Comparison of ENCODE assay signal across 15 cellular contexts in genomic region chr1:19028110-19028509, GRCh38.
DNase-seq lines count a peak whose midpoint lies in the region; ATAC-seq, FAIRE-seq and TF ChIP-seq lines count a peak whose summit lies in the region.
"Had no signal": no experiment of that assay in that cellular context is flagged by ENCODE, and none has a peak within 500 bp of the region (broad histone marks: within the 10 kb centered on the region; RNA-seq: fewer than 3 reads in every experiment).

No MANE protein-coding gene starts in this region.

- no TSS peak for BruUV-seq in K562 (replicated peaks; lab: Mats Ljungman, UMichigan)

- no peak for TF ChIP-seq CTCF in K562 (IDR thresholded peaks at IDR 0.05 in 2 of 3, conservative IDR thresholded peaks at IDR 0.05 in 1 of 3; ENCODE audit: insufficient read depth in 2 of 3, low read depth in 1 of 3, low read length in 3 of 3)
- no peak for TF ChIP-seq CTCF in lower lobe of right lung (IDR thresholded peaks at IDR 0.05)

- in situ Hi-C loops in K562 (cut with MboI): no loop called here

- no peaks in the 10 kb centered on the region for H3K4me1 Mint-ChIP-seq in activated T-helper 1 cell treated with anti-CD3 and anti-CD28 coated beads, Interleukin-12 subunit alpha, Interleukin-12 subunit beta, Interleukin-2, Interleukin-4 antibody, amounts not matched to agents 30 ng/mL and 10 ng/mL and 1 ng/mL, durations not matched to agents 14 hours and 24 hours and 36 hours (ENCODE audit: low read depth)

- no peak for TF ChIP-seq RAD21 in K562 (CRISPR knock-in tag; conservative IDR thresholded peaks at IDR 0.05 in 1 of 2, IDR thresholded peaks at IDR 0.05 in 1 of 2)

- no peaks in the 10 kb centered on the region for H3K36me3 ChIP-seq in K562 (ENCODE audit: control insufficient read depth, insufficient read depth, low read length)
- no peaks in the 10 kb centered on the region for H3K36me3 ChIP-seq in neuron (ENCODE audit: insufficient read depth, low read length)
- no peaks in the 10 kb centered on the region for H3K36me3 ChIP-seq in lower lobe of right lung
- no peaks in the 10 kb centered on the region for H3K36me3 ChIP-seq in aorta (ENCODE audit: control insufficient read depth in 1 of 2, insufficient read depth in 2 of 2, low read length in 1 of 2)
- H3K36me3 ChIP-seq: brain microvascular endothelial cell had no signal

- TF ChIP-seq EP300 in K562 (IDR thresholded peaks at IDR 0.05; ENCODE audit: low read length): no peak

- no peak for TF ChIP-seq POLR2A in K562 (conservative IDR thresholded peaks at IDR 0.05)

- intact Hi-C loops in K562 (cut with micrococcal nuclease) (no loop called here), lower lobe of right lung (cut with DNase I) (no loop called here), aorta (cut with DNase I) (no loop called here)
- intact Hi-C loops in activated T-helper 1 cell treated with anti-CD3 and anti-CD28 coated beads, Interleukin-12 subunit alpha, Interleukin-12 subunit beta, Interleukin-2, Interleukin-4 antibody, amounts not matched to agents 30 ng/mL and 10 ng/mL and 1 ng/mL, durations not matched to agents 14 hours and 24 hours and 36 hours (cut with micrococcal nuclease): no loop called here

- CTCF ChIA-PET in K562 (lab: Yijun Ruan, JAX; ENCODE audit: low intra/inter-chr PET ratio): no interaction called here

- FAIRE-seq in K562 (lab: Jason Lieb, UNC): no peak
- FAIRE-seq: H54 had no signal

- WGBS in K562 (ENCODE audit: insufficient coverage, low coverage, missing lambda C conversion rate): under 1% methylated on average over 7 of the region's 7 CpGs
- WGBS in aorta, 2 donors: 32 to 36% methylated on average over 7 of the region's 7 CpGs

- peak; percentile 7 for DNase-seq in H4 (ENCODE audit: low spot score)
- peak; percentile 77 for DNase-seq in NCI-H2107 treated with DMSO at 0.1 percent for 48 hours (lab: John Stamatoyannopoulos, UW; ENCODE audit: unreplicated experiment)
- no peak for DNase-seq in K562 (ENCODE audit: extremely low read depth in 1 of 4, low spot score in 3 of 4)
- DNase-seq in activated T-helper 1 cell treated with anti-CD3 and anti-CD28 coated beads, Interleukin-12 subunit alpha, Interleukin-12 subunit beta, Interleukin-2, Interleukin-4 antibody, amounts not matched to agents 30 ng/mL and 10 ng/mL and 1 ng/mL, durations not matched to agents 14 hours and 24 hours and 36 hours (ENCODE audit: low spot score): no peak
- DNase-seq in lower lobe of right lung: no peak
- no peak for DNase-seq in aorta
- DNase-seq: activated CD4-positive, CD25-positive, alpha-beta regulatory T cell treated with anti-CD3 and anti-CD28 coated beads, Interleukin-2, amount 50 U/mL, for 72 hours; activated T-cell treated with anti-CD3 and anti-CD28 coated beads, Interleukin-2, amount 50 U/mL, for 72 hours; brain microvascular endothelial cell; CD4-positive, CD25-positive, alpha-beta regulatory T cell; NCI-H526; right cardiac atrium had no signal

- peaks cover 19% of the 10 kb centered on the region for H3K27me3 Mint-ChIP-seq in activated T-helper 1 cell treated with anti-CD3 and anti-CD28 coated beads, Interleukin-12 subunit alpha, Interleukin-12 subunit beta, Interleukin-2, Interleukin-4 antibody, amounts not matched to agents 30 ng/mL and 10 ng/mL and 1 ng/mL, durations not matched to agents 14 hours and 24 hours and 36 hours (ENCODE audit: insufficient read depth)

- H3K9me3 ChIP-seq in K562 (replicated peaks; ENCODE audit: control insufficient read depth, insufficient read depth, low read depth, low read length) (no peaks in the 10 kb centered on the region), neuron (ENCODE audit: low read length) (no peaks in the 10 kb centered on the region), lower lobe of right lung (no peaks in the 10 kb centered on the region), aorta (ENCODE audit: control insufficient read depth, low read length) (no peaks in the 10 kb centered on the region)

- no peaks in the 10 kb centered on the region; the same call in 1 of the 2 replicates for H4K20me1 ChIP-seq in K562 (replicated peaks; ENCODE audit: control insufficient read depth, insufficient read depth, low read length)

- H3K79me2 ChIP-seq in K562 (ENCODE audit: control insufficient read depth, insufficient read depth, low read length): no peaks in the 10 kb centered on the region

- H3K4me3 ChIP-seq in K562 (no peak overlapping the region), neuron (ENCODE audit: low read length) (no peak overlapping the region), lower lobe of right lung (no peak overlapping the region), aorta (ENCODE audit: low read length in 2 of 2) (no peak overlapping the region)

- no peak overlapping the region for H2AFZ ChIP-seq in K562 (ENCODE audit: low read depth, low read length)
- H2AFZ ChIP-seq in neuron (ENCODE audit: low read depth, low read length): peak overlapping the region; percentile 17

- no peak overlapping the region for H3K4me2 ChIP-seq in K562 (ENCODE audit: insufficient read depth, low read length)

- no peak overlapping the region for H3K4me3 Mint-ChIP-seq in activated T-helper 1 cell treated with anti-CD3 and anti-CD28 coated beads, Interleukin-12 subunit alpha, Interleukin-12 subunit beta, Interleukin-2, Interleukin-4 antibody, amounts not matched to agents 30 ng/mL and 10 ng/mL and 1 ng/mL, durations not matched to agents 14 hours and 24 hours and 36 hours
- H3K4me3 Mint-ChIP-seq: CD4-positive, CD25-positive, alpha-beta regulatory T cell had no signal

- H3K27me3 ChIP-seq in K562 (ENCODE audit: control insufficient read depth in 2 of 2, insufficient read depth in 2 of 2, low read length in 2 of 2) (peaks cover 31 to 40% of the 10 kb centered on the region in 2 experiments; a peak in 4 of 5 replicates), neuron (ENCODE audit: insufficient read depth, low read length) (no peaks in the 10 kb centered on the region), lower lobe of right lung (ENCODE audit: low read depth) (no peaks in the 10 kb centered on the region), aorta (ENCODE audit: control insufficient read depth in 1 of 2, insufficient read depth in 2 of 2, low read length in 1 of 2) (no peaks in the 10 kb centered on the region)
- H3K27me3 ChIP-seq: brain microvascular endothelial cell had no signal

- ATAC-seq in K562: peak; percentile 72
- ATAC-seq in HG02623 (IDR thresholded peaks at IDR 0.05; ENCODE audit: unreplicated experiment): no peak
- ATAC-seq in lower lobe of right lung: no peak
- ATAC-seq in aorta (ENCODE audit: low FRiP score): no peak
- ATAC-seq: activated T-cell treated with anti-CD3 and anti-CD28 coated beads, Interleukin-2, amount 50 U/mL, for 72 hours; right cardiac atrium had no signal

- no peaks in the 10 kb centered on the region for H3K9me1 ChIP-seq in K562 (ENCODE audit: control insufficient read depth, insufficient read depth, low read length)

- H3K27ac Mint-ChIP-seq in activated T-helper 1 cell treated with anti-CD3 and anti-CD28 coated beads, Interleukin-12 subunit alpha, Interleukin-12 subunit beta, Interleukin-2, Interleukin-4 antibody, amounts not matched to agents 30 ng/mL and 10 ng/mL and 1 ng/mL, durations not matched to agents 14 hours and 24 hours and 36 hours: no peak overlapping the region
- H3K27ac Mint-ChIP-seq: activated T-cell treated with anti-CD3 and anti-CD28 coated beads, Interleukin-2, amount 50 U/mL, for 72 hours; CD4-positive, CD25-positive, alpha-beta regulatory T cell had no signal

- no peaks in the 10 kb centered on the region for H3K9me3 Mint-ChIP-seq in activated T-helper 1 cell treated with anti-CD3 and anti-CD28 coated beads, Interleukin-12 subunit alpha, Interleukin-12 subunit beta, Interleukin-2, Interleukin-4 antibody, amounts not matched to agents 30 ng/mL and 10 ng/mL and 1 ng/mL, durations not matched to agents 14 hours and 24 hours and 36 hours
- H3K9me3 Mint-ChIP-seq: activated T-cell treated with anti-CD3 and anti-CD28 coated beads, Interleukin-2, amount 50 U/mL, for 72 hours had no signal

- no peak overlapping the region for H3K9ac ChIP-seq in K562 (ENCODE audit: insufficient read depth in 1 of 2, low read depth in 2 of 2, low read length in 2 of 2)

- POLR2A ChIA-PET in K562 (lab: Yijun Ruan, JAX): interaction anchor here (0.5 kb wide), 1 partner anchor 742 kb away, joined by 3 read pairs; no protein-coding TSS in a partner anchor

- H3K4me1 ChIP-seq in K562 (replicated peaks in 1 of 2; ENCODE audit: control insufficient read depth in 2 of 2, insufficient read depth in 2 of 2, low read length in 2 of 2) (no peaks in the 10 kb centered on the region), neuron (ENCODE audit: insufficient read depth, low read length) (peaks cover 13% of the 10 kb centered on the region), lower lobe of right lung (no peaks in the 10 kb centered on the region), aorta (ENCODE audit: control insufficient read depth in 1 of 2, insufficient read depth in 2 of 2, low read length in 2 of 2) (no peaks in the 10 kb centered on the region)

- no peak overlapping the region for H3K27ac ChIP-seq in K562 (ENCODE audit: extremely low read depth, low read depth, low read length)
- no peak overlapping the region for H3K27ac ChIP-seq in lower lobe of right lung
- no peak overlapping the region for H3K27ac ChIP-seq in aorta (ENCODE audit: low read depth in 1 of 2, low read length in 2 of 2)
- H3K27ac ChIP-seq: brain microvascular endothelial cell had no signal

- no peaks in the 10 kb centered on the region for H3K36me3 Mint-ChIP-seq in activated T-helper 1 cell treated with anti-CD3 and anti-CD28 coated beads, Interleukin-12 subunit alpha, Interleukin-12 subunit beta, Interleukin-2, Interleukin-4 antibody, amounts not matched to agents 30 ng/mL and 10 ng/mL and 1 ng/mL, durations not matched to agents 14 hours and 24 hours and 36 hours (ENCODE audit: low read depth)
- H3K36me3 Mint-ChIP-seq: CD4-positive, CD25-positive, alpha-beta regulatory T cell had no signal

TF ChIP-seq in K562, 482 proteins besides CTCF, POLR2A, EP300 and RAD21 (continues in another document):
- 0 out of 2 replicates have a peak, but pooled peaks have one; percentile 30 for TF ChIP-seq CTBP1 (IDR thresholded peaks at IDR 0.05; ENCODE audit: borderline replicate concordance)
- TF ChIP-seq USF1 (CRISPR knock-in tag; IDR thresholded peaks at IDR 0.05): peak; percentile 67
- peak; percentile 57 for TF ChIP-seq RFX1 (IDR thresholded peaks at IDR 0.05)

Comparison
In these comparisons a context has a peak if more than half of its experiments do, and no peak if none do; other contexts are left out.
1. DNase-seq: peak in H4 (single experiment) and NCI-H2107 treated with DMSO at 0.1 percent for 48 hours (single experiment); none in K562 (0 of 4), activated T-helper 1 cell treated with anti-CD3 and anti-CD28 coated beads, Interleukin-12 subunit alpha, Interleukin-12 subunit beta, Interleukin-2, Interleukin-4 antibody, amounts not matched to agents 30 ng/mL and 10 ng/mL and 1 ng/mL, durations not matched to agents 14 hours and 24 hours and 36 hours (single experiment), lower lobe of right lung (single experiment) and aorta (0 of 2).